Comparison of ENCODE assay signal across 1 cellular context in genomic region chr1:23019094-23019850, GRCh38.
TF ChIP-seq lines count a peak whose summit lies in the region.

Gene KDM1A (plus strand): TSS chr1:23019468. CDS start chr1:23019597, 129 bp downstream.

TF ChIP-seq in HepG2, 621 proteins besides CTCF, POLR2A, EP300 and RAD21 (continued from another document and continues in another):
- TF ChIP-seq POLR2G (IDR thresholded peaks at IDR 0.05; ENCODE audit: low read depth, low read length) (peak; percentile 97), ZNF414 (CRISPR knock-in tag; IDR thresholded peaks at IDR 0.05) (peak; percentile 45; the same call in 1 of the 2 replicates), ATF2 (CRISPR knock-in tag; IDR thresholded peaks at IDR 0.05) (peak; percentile 95), ZBTB21 (CRISPR knock-in tag; IDR thresholded peaks at IDR 0.05) (peak; percentile 67), ZNF337 (CRISPR knock-in tag; IDR thresholded peaks at IDR 0.05; ENCODE audit: borderline replicate concordance, low read depth) (no peak), ZNF530 (CRISPR knock-in tag; IDR thresholded peaks at IDR 0.05; ENCODE audit: low read depth) (no peak), ZNF484 (CRISPR knock-in tag; IDR thresholded peaks at IDR 0.05; ENCODE audit: borderline replicate concordance, low read depth) (no peak), ZNF383 (CRISPR knock-in tag; IDR thresholded peaks at IDR 0.05; ENCODE audit: borderline replicate concordance) (no peak), ZHX1 (CRISPR knock-in tag; IDR thresholded peaks at IDR 0.05; ENCODE audit: low read depth) (peak; percentile 95), ZBTB7A (CRISPR knock-in tag; IDR thresholded peaks at IDR 0.05) (no peak; the same call in 1 of the 2 replicates), STAG1 (CRISPR knock-in tag; IDR thresholded peaks at IDR 0.05) (peak; percentile 7; the same call in 1 of the 2 replicates), ZNF567 (CRISPR knock-in tag; IDR thresholded peaks at IDR 0.05; ENCODE audit: borderline replicate concordance) (peak; percentile 77; the same call in 1 of the 2 replicates), JDP2 (CRISPR knock-in tag; IDR thresholded peaks at IDR 0.05; ENCODE audit: borderline replicate concordance) (no peak), ZNF713 (CRISPR knock-in tag; IDR thresholded peaks at IDR 0.05) (peak; percentile 78; the same call in 1 of the 2 replicates), ELK4 (CRISPR knock-in tag; IDR thresholded peaks at IDR 0.05; ENCODE audit: borderline replicate concordance) (peak; percentile 29; the same call in 1 of the 2 replicates), ZNF788 (CRISPR knock-in tag; IDR thresholded peaks at IDR 0.05; ENCODE audit: borderline replicate concordance) (peak; percentile 98), KDM5B (CRISPR knock-in tag; IDR thresholded peaks at IDR 0.05; ENCODE audit: borderline replicate concordance) (peak; percentile 62; the same call in 1 of the 2 replicates), ATAD3A (CRISPR knock-in tag; IDR thresholded peaks at IDR 0.05) (no peak), AHR (CRISPR knock-in tag; IDR thresholded peaks at IDR 0.05) (peak; percentile 62; the same call in 1 of the 2 replicates), ZNF607 (CRISPR knock-in tag; IDR thresholded peaks at IDR 0.05; ENCODE audit: borderline replicate concordance) (peak; percentile 84), STAT6 (CRISPR knock-in tag; IDR thresholded peaks at IDR 0.05; ENCODE audit: borderline replicate concordance) (no peak; the same call in 1 of the 2 replicates), JUNB (CRISPR knock-in tag; IDR thresholded peaks at IDR 0.05; ENCODE audit: borderline replicate concordance) (no peak; the same call in 1 of the 2 replicates), ZNF572 (CRISPR knock-in tag; IDR thresholded peaks at IDR 0.05) (no peak), YEATS4 (CRISPR knock-in tag; IDR thresholded peaks at IDR 0.05; ENCODE audit: borderline replicate concordance) (peak; percentile 88), ZNF549 (CRISPR knock-in tag; IDR thresholded peaks at IDR 0.05) (no peak), AHDC1 (CRISPR knock-in tag; IDR thresholded peaks at IDR 0.05; ENCODE audit: borderline replicate concordance) (peak; percentile 62; the same call in 1 of the 2 replicates), ZHX2 (IDR thresholded peaks at IDR 0.05; ENCODE audit: low read depth) (peak; percentile 82; the same call in 1 of the 2 replicates), ZHX2 (CRISPR knock-in tag; IDR thresholded peaks at IDR 0.05; ENCODE audit: borderline replicate concordance) (no peak), POLR2AphosphoS2 (IDR thresholded peaks at IDR 0.05; ENCODE audit: low read depth, low read length) (no peak), RFX3 (CRISPR knock-in tag; IDR thresholded peaks at IDR 0.05) (no peak), CEBPZ (IDR thresholded peaks at IDR 0.05; ENCODE audit: low read length) (no peak)
